In genomic region chr17:41190328-41190727, GRCh38 we compare ENCODE assay signal across 41 cellular contexts. TPM values are rescaled to one million over a fixed set of nuclear protein-coding genes. Genes with fewer than 3 reads are reported as not detected.
"Had no signal": no experiment of that assay in that cellular context is flagged by ENCODE, and none has a peak within 500 bp of the region (broad histone marks: within the 10 kb centered on the region; RNA-seq: fewer than 3 reads in every experiment).

No MANE protein-coding gene starts in this region.

- H3K4me1 ChIP-seq: gastroesophageal sphincter, pancreas, prostate gland, suprapubic skin, tibial artery, upper lobe of right lung had no signal

- H3K36me3 ChIP-seq: brain microvascular endothelial cell, gastroesophageal sphincter, pancreas, prostate gland, suprapubic skin, tibial artery, upper lobe of right lung had no signal

- H3K4me2 ChIP-seq: hepatocyte had no signal

- H2AFZ ChIP-seq: hepatocyte had no signal

- H3K27ac ChIP-seq: brain microvascular endothelial cell, coronary artery, dorsolateral prefrontal cortex, gastroesophageal sphincter, hepatocyte, pancreas, prostate gland, skin epidermis, suprapubic skin, tibial artery, upper lobe of right lung had no signal

- H3K79me2 ChIP-seq: hepatocyte had no signal

- H3K9me3 Mint-ChIP-seq: activated naive CD4-positive, alpha-beta T cell treated with anti-CD3 and anti-CD28 coated beads, Interleukin-2, amount 10 ng/mL, durations not matched to agents 7 days and 5 days; effector memory CD8-positive, alpha-beta T cell had no signal

- H3K4me3 ChIP-seq: coronary artery, dorsolateral prefrontal cortex, gastroesophageal sphincter, hepatocyte, pancreas, prostate gland, skin epidermis, suprapubic skin, tibial artery, upper lobe of right lung had no signal

- H3K4me3 Mint-ChIP-seq: activated CD4-positive, alpha-beta memory T cell treated with anti-CD3 and anti-CD28 coated beads for 36 hours; activated naive CD4-positive, alpha-beta T cell treated with anti-CD3 and anti-CD28 coated beads, Interleukin-2, amount 10 ng/mL, durations not matched to agents 7 days and 5 days; activated naive CD8-positive, alpha-beta T cell treated with anti-CD3 and anti-CD28 coated beads, Interleukin-2, amount 10 ng/mL, durations not matched to agents 7 days and 5 days; activated T-helper 1 cell treated with anti-CD3 and anti-CD28 coated beads, Interleukin-12 subunit alpha, Interleukin-12 subunit beta, Interleukin-2, Interleukin-4 antibody, amounts not matched to agents 30 ng/mL and 10 ng/mL and 1 ng/mL, durations not matched to agents 14 hours and 24 hours and 36 hours; effector memory CD8-positive, alpha-beta T cell; mesothelial cell of epicardium; naive thymus-derived CD4-positive, alpha-beta T cell; stimulated activated naive B cell treated with anti-CD40 and anti-IgM and Interleukin-4, amounts not matched to agents 10 μg/mL and 1 μg/mL and 100 μg/mL, for 72 hours had no signal

- H3K27ac Mint-ChIP-seq: activated CD4-positive, alpha-beta memory T cell treated with anti-CD3 and anti-CD28 coated beads for 36 hours; activated naive CD4-positive, alpha-beta T cell treated with anti-CD3 and anti-CD28 coated beads, Interleukin-2, amount 10 ng/mL, durations not matched to agents 7 days and 5 days; activated naive CD8-positive, alpha-beta T cell treated with anti-CD3 and anti-CD28 coated beads, Interleukin-2, amount 10 ng/mL, durations not matched to agents 7 days and 5 days; activated T-helper 1 cell treated with anti-CD3 and anti-CD28 coated beads, Interleukin-12 subunit alpha, Interleukin-12 subunit beta, Interleukin-2, Interleukin-4 antibody, amounts not matched to agents 30 ng/mL and 10 ng/mL and 1 ng/mL, durations not matched to agents 14 hours and 24 hours and 36 hours; effector memory CD8-positive, alpha-beta T cell; mesothelial cell of epicardium; stimulated activated naive B cell treated with anti-CD40 and anti-IgM and Interleukin-4, amounts not matched to agents 10 μg/mL and 1 μg/mL and 100 μg/mL, for 72 hours had no signal

- H3K4me1 Mint-ChIP-seq: activated naive CD4-positive, alpha-beta T cell treated with anti-CD3 and anti-CD28 coated beads, Interleukin-2, amount 10 ng/mL, durations not matched to agents 7 days and 5 days; activated naive CD8-positive, alpha-beta T cell treated with anti-CD3 and anti-CD28 coated beads, Interleukin-2, amount 10 ng/mL, durations not matched to agents 7 days and 5 days; mesothelial cell of epicardium; naive thymus-derived CD4-positive, alpha-beta T cell; stimulated activated naive B cell treated with anti-CD40 and anti-IgM and Interleukin-4, amounts not matched to agents 10 μg/mL and 1 μg/mL and 100 μg/mL, for 72 hours had no signal

- ATAC-seq: effector memory CD8-positive, alpha-beta T cell; gastroesophageal sphincter; naive thymus-derived CD4-positive, alpha-beta T cell; pancreas; sciatic nerve; stimulated activated naive B cell treated with anti-CD40 and anti-IgM and Interleukin-4, amounts not matched to agents 10 μg/mL and 1 μg/mL and 100 μg/mL, for 72 hours; upper lobe of right lung had no signal

- H3K9me3 ChIP-seq: gastroesophageal sphincter, pancreas, prostate gland, suprapubic skin, tibial artery, upper lobe of right lung had no signal

- H3K36me3 Mint-ChIP-seq: activated CD4-positive, alpha-beta memory T cell treated with anti-CD3 and anti-CD28 coated beads for 36 hours; activated naive CD4-positive, alpha-beta T cell treated with anti-CD3 and anti-CD28 coated beads, Interleukin-2, amount 10 ng/mL, durations not matched to agents 7 days and 5 days; activated naive CD8-positive, alpha-beta T cell treated with anti-CD3 and anti-CD28 coated beads, Interleukin-2, amount 10 ng/mL, durations not matched to agents 7 days and 5 days; mesothelial cell of epicardium; stimulated activated naive B cell treated with anti-CD40 and anti-IgM and Interleukin-4, amounts not matched to agents 10 μg/mL and 1 μg/mL and 100 μg/mL, for 72 hours had no signal

- DNase-seq: activated CD4-positive, alpha-beta memory T cell treated with anti-CD3 and anti-CD28 coated beads for 36 hours; activated CD4-positive, alpha-beta T cell treated with anti-CD3 and anti-CD28 coated beads for 4 hours; activated CD4-positive, CD25-positive, alpha-beta regulatory T cell; activated CD8-positive, alpha-beta memory T cell treated with anti-CD3 and anti-CD28 coated beads, Interleukin-2, amount 50 U/mL, for 4 hours; activated effector memory CD4-positive, alpha-beta T cell treated with anti-CD3 and anti-CD28 coated beads, Interleukin-2, amount 50 U/mL, for 16 hours; activated naive CD4-positive, alpha-beta T cell treated with anti-CD3 and anti-CD28 coated beads, Interleukin-2, amount 10 ng/mL, durations not matched to agents 7 days and 5 days; activated naive CD8-positive, alpha-beta T cell treated with anti-CD3 and anti-CD28 coated beads, Interleukin-2, amount 10 ng/mL, durations not matched to agents 7 days and 5 days; activated T-cell treated with anti-CD3 and anti-CD28 coated beads, Interleukin-2, amount 50 U/mL, for 1 hour; amniotic stem cell; brain microvascular endothelial cell; dorsolateral prefrontal cortex; effector memory CD8-positive, alpha-beta T cell; naive thymus-derived CD4-positive, alpha-beta T cell; nucleus accumbens; pancreas; retina; stimulated activated CD4-positive, alpha-beta T cell treated with anti-CD3 and anti-CD28 coated beads, Interleukin-12 subunit alpha, Interleukin-12 subunit beta, amount 100 ng/mL, for 4 hours; stimulated activated CD4-positive, alpha-beta T cell treated with anti-CD3 and anti-CD28 coated beads, Interleukin-4, amount 100 ng/mL, for 24 hours; stimulated activated naive B cell treated with anti-CD40 and anti-IgM and Interleukin-4, amounts not matched to agents 10 μg/mL and 1 μg/mL and 100 μg/mL, for 72 hours; T-helper 2 cell; tibial artery; upper lobe of right lung had no signal

- H3K27me3 ChIP-seq: brain microvascular endothelial cell, pancreas had no signal

RNA-seq across cellular contexts. Expression of gene KRTAP9-1, which starts 0.6 kb away (rescaled TPM):
- total RNA-seq: activated CD4-positive, alpha-beta memory T cell treated with anti-CD3 and anti-CD28 coated beads for 36 hours; activated CD8-positive, alpha-beta memory T cell treated with anti-CD3 and anti-CD28 coated beads for 36 hours; activated naive CD8-positive, alpha-beta T cell treated with anti-CD3 and anti-CD28 coated beads, Interleukin-2, amount 10 ng/mL, durations not matched to agents 7 days and 5 days; activated T-helper 1 cell treated with anti-CD3 and anti-CD28 coated beads, Interleukin-12 subunit alpha, Interleukin-12 subunit beta, Interleukin-2, Interleukin-4 antibody, amounts not matched to agents 30 ng/mL and 10 ng/mL and 1 ng/mL, durations not matched to agents 14 hours and 24 hours and 36 hours; astrocyte; cardiac septum; cerebellum; dorsolateral prefrontal cortex; endothelial cell of umbilical vein; fibroblast of lung; fibroblast of villous mesenchyme; gastroesophageal sphincter; hepatocyte; kidney; mesothelial cell of epicardium; naive thymus-derived CD4-positive, alpha-beta T cell; pancreas; prostate gland; sciatic nerve; upper lobe of right lung had no signal
- polyA plus RNA-seq: endothelial cell of umbilical vein; esophagus; fibroblast of lung; hepatocyte; naive thymus-derived CD4-positive, alpha-beta T cell; neural cell; pancreas had no signal

RNA-seq across cellular contexts. Expression of gene KRTAP4-1, which starts 5.6 kb away (rescaled TPM):
- total RNA-seq: activated CD4-positive, alpha-beta memory T cell treated with anti-CD3 and anti-CD28 coated beads for 36 hours; activated CD8-positive, alpha-beta memory T cell treated with anti-CD3 and anti-CD28 coated beads for 36 hours; activated naive CD8-positive, alpha-beta T cell treated with anti-CD3 and anti-CD28 coated beads, Interleukin-2, amount 10 ng/mL, durations not matched to agents 7 days and 5 days; activated T-helper 1 cell treated with anti-CD3 and anti-CD28 coated beads, Interleukin-12 subunit alpha, Interleukin-12 subunit beta, Interleukin-2, Interleukin-4 antibody, amounts not matched to agents 30 ng/mL and 10 ng/mL and 1 ng/mL, durations not matched to agents 14 hours and 24 hours and 36 hours; astrocyte; cardiac septum; cerebellum; dorsolateral prefrontal cortex; endothelial cell of umbilical vein; fibroblast of lung; fibroblast of villous mesenchyme; gastroesophageal sphincter; hepatocyte; kidney; mesothelial cell of epicardium; naive thymus-derived CD4-positive, alpha-beta T cell; pancreas; prostate gland; sciatic nerve; upper lobe of right lung had no signal
- polyA plus RNA-seq: endothelial cell of umbilical vein; esophagus; fibroblast of lung; hepatocyte; naive thymus-derived CD4-positive, alpha-beta T cell; neural cell; pancreas had no signal

RNA-seq across cellular contexts. Expression of gene KRTAP4-2, which starts 12.3 kb away (rescaled TPM):
- total RNA-seq: activated CD4-positive, alpha-beta memory T cell treated with anti-CD3 and anti-CD28 coated beads for 36 hours; activated CD8-positive, alpha-beta memory T cell treated with anti-CD3 and anti-CD28 coated beads for 36 hours; activated naive CD8-positive, alpha-beta T cell treated with anti-CD3 and anti-CD28 coated beads, Interleukin-2, amount 10 ng/mL, durations not matched to agents 7 days and 5 days; activated T-helper 1 cell treated with anti-CD3 and anti-CD28 coated beads, Interleukin-12 subunit alpha, Interleukin-12 subunit beta, Interleukin-2, Interleukin-4 antibody, amounts not matched to agents 30 ng/mL and 10 ng/mL and 1 ng/mL, durations not matched to agents 14 hours and 24 hours and 36 hours; astrocyte; cardiac septum; cerebellum; dorsolateral prefrontal cortex; endothelial cell of umbilical vein; fibroblast of lung; fibroblast of villous mesenchyme; gastroesophageal sphincter; hepatocyte; kidney; mesothelial cell of epicardium; naive thymus-derived CD4-positive, alpha-beta T cell; pancreas; prostate gland; sciatic nerve; upper lobe of right lung had no signal
- polyA plus RNA-seq: endothelial cell of umbilical vein; esophagus; fibroblast of lung; hepatocyte; naive thymus-derived CD4-positive, alpha-beta T cell; neural cell; pancreas had no signal

RNA-seq across cellular contexts. Expression of gene KRTAP4-3, which starts 22.3 kb away (rescaled TPM):
- total RNA-seq: activated CD4-positive, alpha-beta memory T cell treated with anti-CD3 and anti-CD28 coated beads for 36 hours; activated CD8-positive, alpha-beta memory T cell treated with anti-CD3 and anti-CD28 coated beads for 36 hours; activated naive CD8-positive, alpha-beta T cell treated with anti-CD3 and anti-CD28 coated beads, Interleukin-2, amount 10 ng/mL, durations not matched to agents 7 days and 5 days; activated T-helper 1 cell treated with anti-CD3 and anti-CD28 coated beads, Interleukin-12 subunit alpha, Interleukin-12 subunit beta, Interleukin-2, Interleukin-4 antibody, amounts not matched to agents 30 ng/mL and 10 ng/mL and 1 ng/mL, durations not matched to agents 14 hours and 24 hours and 36 hours; astrocyte; cardiac septum; cerebellum; dorsolateral prefrontal cortex; endothelial cell of umbilical vein; fibroblast of lung; fibroblast of villous mesenchyme; gastroesophageal sphincter; hepatocyte; kidney; mesothelial cell of epicardium; naive thymus-derived CD4-positive, alpha-beta T cell; pancreas; prostate gland; sciatic nerve; upper lobe of right lung had no signal
- polyA plus RNA-seq: endothelial cell of umbilical vein; esophagus; fibroblast of lung; hepatocyte; naive thymus-derived CD4-positive, alpha-beta T cell; neural cell; pancreas had no signal

RNA-seq across cellular contexts. Expression of gene KRTAP4-4, which starts 29.8 kb away (rescaled TPM):
- total RNA-seq: activated CD4-positive, alpha-beta memory T cell treated with anti-CD3 and anti-CD28 coated beads for 36 hours; activated CD8-positive, alpha-beta memory T cell treated with anti-CD3 and anti-CD28 coated beads for 36 hours; activated naive CD8-positive, alpha-beta T cell treated with anti-CD3 and anti-CD28 coated beads, Interleukin-2, amount 10 ng/mL, durations not matched to agents 7 days and 5 days; activated T-helper 1 cell treated with anti-CD3 and anti-CD28 coated beads, Interleukin-12 subunit alpha, Interleukin-12 subunit beta, Interleukin-2, Interleukin-4 antibody, amounts not matched to agents 30 ng/mL and 10 ng/mL and 1 ng/mL, durations not matched to agents 14 hours and 24 hours and 36 hours; astrocyte; cardiac septum; cerebellum; dorsolateral prefrontal cortex; endothelial cell of umbilical vein; fibroblast of lung; fibroblast of villous mesenchyme; gastroesophageal sphincter; hepatocyte; kidney; mesothelial cell of epicardium; naive thymus-derived CD4-positive, alpha-beta T cell; pancreas; prostate gland; sciatic nerve; upper lobe of right lung had no signal
- polyA plus RNA-seq: endothelial cell of umbilical vein; esophagus; fibroblast of lung; hepatocyte; naive thymus-derived CD4-positive, alpha-beta T cell; neural cell; pancreas had no signal
